In the genomic region with DNA sequence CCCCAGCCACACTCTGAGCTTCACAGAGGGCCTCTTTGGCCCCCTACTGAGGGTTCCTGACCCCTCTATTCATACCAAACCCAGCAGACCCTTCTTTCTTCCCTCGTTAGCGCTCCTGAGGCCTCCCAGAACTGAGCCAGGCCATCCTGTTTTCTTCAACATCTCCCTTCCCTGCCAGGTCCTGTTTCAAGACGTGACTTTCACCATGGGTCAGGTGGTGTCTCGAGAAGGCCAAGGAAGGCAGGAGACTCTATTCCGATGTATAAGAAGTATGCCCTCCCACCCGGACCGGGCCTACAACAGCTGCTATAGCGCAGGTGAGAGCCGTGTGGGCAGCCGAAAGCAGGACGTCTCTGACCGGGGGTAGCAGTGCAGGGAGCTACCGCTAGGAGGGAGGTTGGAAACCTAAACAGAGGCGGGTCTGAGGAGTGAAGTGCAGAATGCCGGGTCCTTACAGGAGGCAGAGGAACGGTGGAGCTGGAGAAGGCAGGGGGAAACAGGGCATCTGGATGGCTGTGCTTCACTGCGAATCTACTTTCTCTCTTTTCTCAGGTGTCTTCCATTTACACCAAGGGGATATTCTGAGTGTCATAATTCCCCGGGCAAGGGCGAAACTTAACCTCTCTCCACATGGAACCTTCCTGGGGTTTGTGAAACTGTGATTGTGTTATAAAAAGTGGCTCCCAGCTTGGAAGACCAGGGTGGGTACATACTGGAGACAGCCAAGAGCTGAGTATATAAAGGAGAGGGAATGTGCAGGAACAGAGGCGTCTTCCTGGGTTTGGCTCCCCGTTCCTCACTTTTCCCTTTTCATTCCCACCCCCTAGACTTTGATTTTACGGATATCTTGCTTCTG, we compare ENCODE assay signal across 1 cellular context.
A peak's percentile ranks its signal among the peaks of the same experiment; 100 is the strongest.
TF ChIP-seq lines count a peak whose summit lies in the region.

No MANE protein-coding gene starts in this region.

TF ChIP-seq in WTC11, 78 proteins besides CTCF, POLR2A, EP300 and RAD21 (continued from another document):
- TF ChIP-seq, protein P1, sequence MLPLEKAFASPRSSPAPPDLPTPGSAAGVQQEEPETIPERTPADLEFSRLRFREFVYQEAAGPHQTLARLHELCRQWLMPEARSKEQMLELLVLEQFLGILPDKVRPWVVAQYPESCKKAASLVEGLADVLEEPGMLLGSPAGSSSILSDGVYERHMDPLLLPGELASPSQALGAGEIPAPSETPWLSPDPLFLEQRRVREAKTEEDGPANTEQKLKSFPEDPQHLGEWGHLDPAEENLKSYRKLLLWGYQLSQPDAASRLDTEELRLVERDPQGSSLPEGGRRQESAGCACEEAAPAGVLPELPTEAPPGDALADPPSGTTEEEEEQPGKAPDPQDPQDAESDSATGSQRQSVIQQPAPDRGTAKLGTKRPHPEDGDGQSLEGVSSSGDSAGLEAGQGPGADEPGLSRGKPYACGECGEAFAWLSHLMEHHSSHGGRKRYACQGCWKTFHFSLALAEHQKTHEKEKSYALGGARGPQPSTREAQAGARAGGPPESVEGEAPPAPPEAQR (CRISPR knock-in tag; IDR thresholded peaks at IDR 0.05): no peak
- TF ChIP-seq FOXP1 (CRISPR knock-in tag; IDR thresholded peaks at IDR 0.05; ENCODE audit: borderline replicate concordance) (0 out of 2 replicates have a peak, but pooled peaks have one; percentile 43), NR1H2 (CRISPR knock-in tag; IDR thresholded peaks at IDR 0.05) (no peak)
- TF ChIP-seq, protein P2, sequence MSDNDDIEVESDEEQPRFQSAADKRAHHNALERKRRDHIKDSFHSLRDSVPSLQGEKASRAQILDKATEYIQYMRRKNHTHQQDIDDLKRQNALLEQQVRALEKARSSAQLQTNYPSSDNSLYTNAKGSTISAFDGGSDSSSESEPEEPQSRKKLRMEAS (CRISPR knock-in tag; IDR thresholded peaks at IDR 0.05): 0 out of 2 replicates have a peak, but pooled peaks have one; percentile 43
